8 cellular contexts compared by ENCODE assay signal in genomic region chr12:102121328-102121727, GRCh38. TPM values are rescaled to one million over a fixed set of nuclear protein-coding genes. Genes with fewer than 3 reads are reported as not detected.
DNase-seq lines count a peak whose midpoint lies in the region; ATAC-seq, FAIRE-seq and TF ChIP-seq lines count a peak whose summit lies in the region.
"Not testable (repeated sequence)": the region's sequence is repeated elsewhere in the genome, so short reads cannot be mapped to it uniquely, and the experiment has no call there.

No MANE protein-coding gene starts in this region.

- H3K4me1 Mint-ChIP-seq in activated CD4-positive, alpha-beta memory T cell treated with anti-CD3 and anti-CD28 coated beads for 36 hours (ENCODE audit: low read depth), result peaks cover 19% of the 10 kb centered on the region
- H3K4me1 Mint-ChIP-seq in natural killer cell, result peaks cover 16 to 17% of the 10 kb centered on the region in 2 donors

- not testable (repeated sequence) for H4K20me1 ChIP-seq in PC-9 (ENCODE audit: insufficient read depth); K562 (replicated peaks; ENCODE audit: control insufficient read depth, insufficient read depth, low read length)

- TF ChIP-seq RAD21 in K562 (CRISPR knock-in tag; conservative IDR thresholded peaks at IDR 0.05 in 1 of 2, IDR thresholded peaks at IDR 0.05 in 1 of 2), result not testable (repeated sequence)

- H3K4me3 ChIP-seq in HUES6 (ENCODE audit: low read depth, low read length), result peak overlapping the region; percentile 90
- peak overlapping the region; percentile 93 for H3K4me3 ChIP-seq in PC-9
- H3K4me3 ChIP-seq in K562, result peak overlapping the region; percentile 84
- H3K4me3 ChIP-seq in fibroblast of villous mesenchyme (ENCODE audit: low read depth, low read length), result peak overlapping the region; percentile 87
- H3K4me3 ChIP-seq in thymus (ENCODE audit: low read length), result peak overlapping the region; percentile 88

- H3K36me3 Mint-ChIP-seq in activated CD4-positive, alpha-beta memory T cell treated with anti-CD3 and anti-CD28 coated beads for 36 hours, result peaks cover 22% of the 10 kb centered on the region
- H3K36me3 Mint-ChIP-seq in natural killer cell, result not testable (repeated sequence)

- not testable (repeated sequence) for H3K4me1 ChIP-seq in HUES6 (ENCODE audit: control insufficient read depth, insufficient read depth, low read length); K562 (replicated peaks in 1 of 2; ENCODE audit: control insufficient read depth in 2 of 2, insufficient read depth in 2 of 2, low read length in 2 of 2); thymus (ENCODE audit: control insufficient read depth, insufficient read depth, low read length)
- H3K4me1 ChIP-seq in PC-9 (replicated peaks; ENCODE audit: insufficient read depth), result peaks cover 23% of the 10 kb centered on the region

- not testable (repeated sequence) for H3K27ac Mint-ChIP-seq in activated CD4-positive, alpha-beta memory T cell treated with anti-CD3 and anti-CD28 coated beads for 36 hours
- peak overlapping the region; percentile 89 to 94 for H3K27ac Mint-ChIP-seq in natural killer cell

- H3K9me2 ChIP-seq in PC-9 (ENCODE audit: insufficient read depth), result not testable (repeated sequence)

- CTCF ChIA-PET in PC-9 (lab: Charles Lee), result interaction anchor here (0.7 kb wide), 1 partner anchor 690 kb away, joined by 10 read pairs; no protein-coding TSS in a partner anchor
- CTCF ChIA-PET in activated CD4-positive, alpha-beta memory T cell treated with anti-CD3 and anti-CD28 coated beads for 36 hours (lab: Charles Lee), result interaction anchor here (0.7 to 1.0 kb wide), 2 partner anchors 48 to 432 kb away, joined by 3 read pairs; no protein-coding TSS in a partner anchor
- CTCF ChIA-PET in K562 (lab: Yijun Ruan, JAX; ENCODE audit: low intra/inter-chr PET ratio), result not testable (repeated sequence)

- H3F3A ChIP-seq in PC-9 (ENCODE audit: insufficient read depth, low read depth), result peaks cover 18% of the 10 kb centered on the region

- not testable (repeated sequence) for H3K9me3 Mint-ChIP-seq in activated CD4-positive, alpha-beta memory T cell treated with anti-CD3 and anti-CD28 coated beads for 36 hours; natural killer cell

- H3K79me2 ChIP-seq in PC-9 (ENCODE audit: low read depth) (peaks cover 36% of the 10 kb centered on the region), K562 (ENCODE audit: control insufficient read depth, insufficient read depth, low read length) (peaks cover 71% of the 10 kb centered on the region)

- DNase-seq in EH (ENCODE audit: low read depth), result peak; percentile 41
- DNase-seq in PC-9, result peak in 1 of 2 experiments; percentile 36
- not testable (repeated sequence) for DNase-seq in activated CD4-positive, alpha-beta memory T cell treated with anti-CD3 and anti-CD28 coated beads for 36 hours; fibroblast of villous mesenchyme (ENCODE audit: low read depth); natural killer cell
- DNase-seq in K562 (ENCODE audit: extremely low read depth in 1 of 4, low spot score in 3 of 4), result peak in 1 of 4 experiments; percentile 15

- H3K27ac ChIP-seq in HUES6 (ENCODE audit: low read depth, low read length); thymus (ENCODE audit: low read depth): not testable (repeated sequence)
- H3K27ac ChIP-seq in PC-9, result peak overlapping the region; percentile 92
- H3K27ac ChIP-seq in K562 (ENCODE audit: extremely low read depth, low read depth, low read length), result peak overlapping the region; percentile 85

- H3K9ac ChIP-seq in HUES6 (ENCODE audit: low read length) (peak overlapping the region; percentile 99), K562 (ENCODE audit: insufficient read depth in 1 of 2, low read depth in 2 of 2, low read length in 2 of 2) (peak overlapping the region; percentile 95 to 97; a peak in 3 of 4 replicates)

- H3K4me2 ChIP-seq in PC-9 (peak overlapping the region; percentile 80), K562 (ENCODE audit: insufficient read depth, low read length) (peak overlapping the region; percentile 98)

- TF ChIP-seq POLR2A in K562 (conservative IDR thresholded peaks at IDR 0.05), result not testable (repeated sequence)

- in situ Hi-C loops in K562 (cut with MboI), result not testable (repeated sequence)

- ATAC-seq in K562, result peak; percentile 2; the same call in 1 of the 3 replicates
- not testable (repeated sequence) for ATAC-seq in natural killer cell

- WGBS in K562 (ENCODE audit: insufficient coverage, low coverage, missing lambda C conversion rate), result 17% methylated on average over 2 of the region's 2 CpGs
- 96% methylated on average over 2 of the region's 2 CpGs for WGBS in thymus

- intact Hi-C loops in PC-9 (cut with micrococcal nuclease; ENCODE audit: unreplicated experiment) (loop anchor here (5.0 to 10.0 kb wide), 2 partner anchors 229 to 443 kb away; no protein-coding TSS in a partner anchor), K562 (cut with micrococcal nuclease) (loop anchor here (2.0 to 5.0 kb wide), 2 partner anchors 59 to 361 kb away; partner anchors contain the start of gene IGF1), natural killer cell (cut with micrococcal nuclease) (loop anchor here (5.0 kb wide), 1 partner anchor 244 kb away; the partner anchor contains the start of gene DRAM1)
- intact Hi-C loops in activated CD4-positive, alpha-beta memory T cell treated with anti-CD3 and anti-CD28 coated beads for 36 hours (cut with micrococcal nuclease), result loop anchor here (2.0 to 5.0 kb wide), 4 partner anchors 185 to 424 kb away; partner anchors contain the start of genes CHPT1 and DRAM1

- H3K27me3 ChIP-seq in HUES6 (ENCODE audit: control insufficient read depth, insufficient read depth, low read length); PC-9 (ENCODE audit: insufficient read depth, low read depth); K562 (ENCODE audit: control insufficient read depth in 2 of 2, insufficient read depth in 2 of 2, low read length in 2 of 2); thymus (ENCODE audit: control insufficient read depth, insufficient read depth): not testable (repeated sequence)

- not testable (repeated sequence) for H3K9me3 ChIP-seq in HUES6 (ENCODE audit: control insufficient read depth, insufficient read depth, low read depth, low read length); PC-9 (ENCODE audit: insufficient read depth, low read depth); K562 (replicated peaks; ENCODE audit: control insufficient read depth, insufficient read depth, low read depth, low read length); thymus (ENCODE audit: control insufficient read depth)

- FAIRE-seq in K562 (lab: Jason Lieb, UNC), result not testable (repeated sequence)

- POLR2A ChIA-PET in PC-9 (lab: Charles Lee; ENCODE audit: unreplicated experiment), result not testable (repeated sequence)
- POLR2A ChIA-PET in activated CD4-positive, alpha-beta memory T cell treated with anti-CD3 and anti-CD28 coated beads for 36 hours (lab: Charles Lee), result interaction anchor here (1.2 to 1.4 kb wide), 2 partner anchors 28 to 62 kb away, joined by 3 to 4 read pairs; no protein-coding TSS in a partner anchor
- POLR2A ChIA-PET in K562 (lab: Yijun Ruan, JAX), result interaction anchor here (0.6 to 1.7 kb wide), 3 partner anchors 11 to 422 kb away, joined by 3 to 4 read pairs (median 3); no protein-coding TSS in a partner anchor

- not testable (repeated sequence) for TF ChIP-seq EP300 in K562 (IDR thresholded peaks at IDR 0.05; ENCODE audit: low read length)

- H2AFZ ChIP-seq in PC-9 (peak overlapping the region; percentile 96), K562 (ENCODE audit: low read depth, low read length) (peak overlapping the region; percentile 97)

- H3K27me3 Mint-ChIP-seq in activated CD4-positive, alpha-beta memory T cell treated with anti-CD3 and anti-CD28 coated beads for 36 hours; natural killer cell (ENCODE audit: low read depth in 2 of 2): not testable (repeated sequence)

- not testable (repeated sequence) for BruUV-seq in PC-9 (replicated peaks; lab: Mats Ljungman, UMichigan); K562 (replicated peaks; lab: Mats Ljungman, UMichigan)

- not testable (repeated sequence) for H3K9me1 ChIP-seq in K562 (ENCODE audit: control insufficient read depth, insufficient read depth, low read length)

- H3K36me3 ChIP-seq in HUES6 (ENCODE audit: control insufficient read depth, insufficient read depth, low read length) (peaks cover 41% of the 10 kb centered on the region), PC-9 (ENCODE audit: low read depth) (0 out of 2 replicates have a peak, but pooled peaks cover 13% of the 10 kb centered on the region), K562 (ENCODE audit: control insufficient read depth, insufficient read depth, low read length) (peaks cover 65% of the 10 kb centered on the region)
- not testable (repeated sequence) for H3K36me3 ChIP-seq in thymus (ENCODE audit: control insufficient read depth, insufficient read depth)

- peak overlapping the region; percentile 87 for H3K4me3 Mint-ChIP-seq in activated CD4-positive, alpha-beta memory T cell treated with anti-CD3 and anti-CD28 coated beads for 36 hours
- peak overlapping the region; percentile 92 for H3K4me3 Mint-ChIP-seq in natural killer cell

- TF ChIP-seq CTCF in PC-9 (conservative IDR thresholded peaks at IDR 0.05); K562 (IDR thresholded peaks at IDR 0.05 in 2 of 3, conservative IDR thresholded peaks at IDR 0.05 in 1 of 3; ENCODE audit: insufficient read depth in 2 of 3, low read depth in 1 of 3, low read length in 3 of 3); fibroblast of villous mesenchyme (IDR thresholded peaks at IDR 0.05; ENCODE audit: insufficient read depth, low read depth, low read length); natural killer cell (IDR thresholded peaks at IDR 0.05): not testable (repeated sequence)

RNA-seq across cellular contexts. Expression of gene PARPBP, which starts 1.3 kb away (rescaled TPM):
- total RNA-seq in PC-9 (2021) (12.8 and 16.2 TPM in 2 replicates), K562 (2014; rRNA removed) (22.5 and 26.1 TPM in 2 replicates), K562 (2014; rRNA removed; fragmentation: Illumina TruSeq; extraction: Trizol) (62.5 and 66.7 TPM in 2 replicates), K562 (2015; rRNA removed; fragmentation: Illumina TruSeq; extraction: Trizol) (48.6 and 50.2 TPM in 2 replicates), K562 (2021) (30.1 and 30.4 TPM in 2 replicates), fibroblast of villous mesenchyme (8.7 and 13.0 TPM in 2 replicates), natural killer cell (1 to 10 TPM; 2.8 to 5.6 (median 3.5) TPM)
- total RNA-seq in activated CD4-positive, alpha-beta memory T cell treated with anti-CD3 and anti-CD28 coated beads for 36 hours, result 10 to 100 TPM; 24.0 to 25.9 TPM
- 36.7 and 128 TPM in 2 replicates for total RNA-seq in K562 (2011; cell fraction: chromatin; rRNA removed; ENCODE audit: low replicate concordance)
- 19.0 and 24.6 TPM in 2 replicates for total RNA-seq in K562 (2011; cell fraction: nucleolus; rRNA removed)
- total RNA-seq in K562 (2011; cell fraction: nucleoplasm; rRNA removed), result 40.8 and 65.7 TPM in 2 replicates
- polyA plus RNA-seq in K562 (2011; rRNA removed) (32.3 and 49.0 TPM in 2 replicates), K562 (2014; fragmentation: Illumina TruSeq; extraction: Trizol) (36.0 and 43.4 TPM in 2 replicates), K562 (2014; fragmentation: Nextera tagmentation; extraction: Ambion mirVana) (10 to 100 TPM; 56.2 to 59.1 TPM), K562 (2014; rRNA removed) (29.6 and 30.4 TPM in 2 replicates), thymus (6.6 TPM)
- polyA plus RNA-seq in K562 (2011; cell fraction: cytosol; rRNA removed), result 4.4 and 11.2 TPM in 2 replicates
- 32.5 and 42.6 TPM in 2 replicates for polyA plus RNA-seq in K562 (2011; cell fraction: nucleus; rRNA removed)
- polyA plus RNA-seq in K562 (2012), result 21.7 and 26.3 TPM in 2 replicates
- polyA minus RNA-seq in K562 (2011; rRNA and poly(A)+ RNA removed), result 59.5 and 64.2 TPM in 2 replicates
- polyA minus RNA-seq in K562 (2011; cell fraction: cytosol; rRNA and poly(A)+ RNA removed), result 10.6 and 15.4 TPM in 2 replicates
- 44.7 and 66.6 TPM in 2 replicates for polyA minus RNA-seq in K562 (2011; cell fraction: nucleus; rRNA and poly(A)+ RNA removed)

RNA-seq across cellular contexts. Expression of gene NUP37, which starts 1.4 kb away (rescaled TPM):
- total RNA-seq in PC-9 (2021) (48.2 and 72.4 TPM in 2 replicates), K562 (2014; rRNA removed) (68.2 and 72.2 TPM in 2 replicates), K562 (2014; rRNA removed; fragmentation: Illumina TruSeq; extraction: Trizol) (183 and 199 TPM in 2 replicates), K562 (2015; rRNA removed; fragmentation: Illumina TruSeq; extraction: Trizol) (135 and 144 TPM in 2 replicates), K562 (2021) (108 and 111 TPM in 2 replicates), fibroblast of villous mesenchyme (28.3 and 39.3 TPM in 2 replicates), natural killer cell (10 to 100 TPM; 10.6 to 14.7 (median 10.7) TPM)
- total RNA-seq in activated CD4-positive, alpha-beta memory T cell treated with anti-CD3 and anti-CD28 coated beads for 36 hours, result 10 to 100 TPM; 86.8 to 89.5 TPM
- total RNA-seq in K562 (2011; cell fraction: chromatin; rRNA removed; ENCODE audit: low replicate concordance), result 31.2 and 57.8 TPM in 2 replicates
- 12.5 and 13.3 TPM in 2 replicates for total RNA-seq in K562 (2011; cell fraction: nucleolus; rRNA removed)
- 32.1 and 42.8 TPM in 2 replicates for total RNA-seq in K562 (2011; cell fraction: nucleoplasm; rRNA removed)
- polyA plus RNA-seq in K562 (2011; rRNA removed) (184 and 231 TPM in 2 replicates), K562 (2014; fragmentation: Illumina TruSeq; extraction: Trizol) (155 and 170 TPM in 2 replicates), K562 (2014; fragmentation: Nextera tagmentation; extraction: Ambion mirVana) (100 to 1,000 TPM; 355 to 429 TPM), K562 (2014; rRNA removed) (124 and 138 TPM in 2 replicates), thymus (22.3 TPM)
- polyA plus RNA-seq in K562 (2011; cell fraction: cytosol; rRNA removed), result 46.1 and 98.3 TPM in 2 replicates
- 20.3 and 45.3 TPM in 2 replicates for polyA plus RNA-seq in K562 (2011; cell fraction: nucleus; rRNA removed)
- 99.8 and 124 TPM in 2 replicates for polyA plus RNA-seq in K562 (2012)
- polyA minus RNA-seq in K562 (2011; rRNA and poly(A)+ RNA removed), result 156 and 162 TPM in 2 replicates
- 39.5 and 43.5 TPM in 2 replicates for polyA minus RNA-seq in K562 (2011; cell fraction: cytosol; rRNA and poly(A)+ RNA removed)
- 18.3 and 39.2 TPM in 2 replicates for polyA minus RNA-seq in K562 (2011; cell fraction: nucleus; rRNA and poly(A)+ RNA removed)

RNA-seq across cellular contexts. Expression of gene WASHC3, which starts 59.5 kb away (rescaled TPM):
- 20.9 and 29.7 TPM in 2 replicates for total RNA-seq in PC-9 (2021)
- 10 to 100 TPM; 39.3 to 40.1 TPM for total RNA-seq in activated CD4-positive, alpha-beta memory T cell treated with anti-CD3 and anti-CD28 coated beads for 36 hours
- total RNA-seq in K562 (2011; cell fraction: chromatin; rRNA removed; ENCODE audit: low replicate concordance), result 5.7 and 16.7 TPM in 2 replicates
- 5.0 and 6.8 TPM in 2 replicates for total RNA-seq in K562 (2011; cell fraction: nucleolus; rRNA removed)
- 4.5 and 9.2 TPM in 2 replicates for total RNA-seq in K562 (2011; cell fraction: nucleoplasm; rRNA removed)
- total RNA-seq in K562 (2014; rRNA removed), result 19.7 and 22.9 TPM in 2 replicates
- total RNA-seq in K562 (2014; rRNA removed; fragmentation: Illumina TruSeq; extraction: Trizol), result 27.5 and 33.4 TPM in 2 replicates
- total RNA-seq in K562 (2015; rRNA removed; fragmentation: Illumina TruSeq; extraction: Trizol), result 32.1 and 35.1 TPM in 2 replicates
- 14.1 and 14.3 TPM in 2 replicates for total RNA-seq in K562 (2021)
- polyA plus RNA-seq in K562 (2011; rRNA removed), result 43.5 and 52.9 TPM in 2 replicates
- polyA plus RNA-seq in K562 (2011; cell fraction: cytosol; rRNA removed), result 18.9 and 23.4 TPM in 2 replicates
- 12.5 and 15.6 TPM in 2 replicates for polyA plus RNA-seq in K562 (2011; cell fraction: nucleus; rRNA removed)
- 26.8 and 34.3 TPM in 2 replicates for polyA plus RNA-seq in K562 (2012)
- polyA plus RNA-seq in K562 (2014; fragmentation: Illumina TruSeq; extraction: Trizol), result 49.3 and 54.4 TPM in 2 replicates
- polyA plus RNA-seq in K562 (2014; fragmentation: Nextera tagmentation; extraction: Ambion mirVana), result 10 to 100 TPM; 67.9 to 74.9 TPM
- 28.3 and 33.8 TPM in 2 replicates for polyA plus RNA-seq in K562 (2014; rRNA removed)
- 23.2 and 27.8 TPM in 2 replicates for polyA minus RNA-seq in K562 (2011; rRNA and poly(A)+ RNA removed)
- polyA minus RNA-seq in K562 (2011; cell fraction: cytosol; rRNA and poly(A)+ RNA removed), result 14.1 and 14.6 TPM in 2 replicates
- polyA minus RNA-seq in K562 (2011; cell fraction: nucleus; rRNA and poly(A)+ RNA removed), result 7.1 and 15.3 TPM in 2 replicates
- 75.1 and 90.8 TPM in 2 replicates for total RNA-seq in fibroblast of villous mesenchyme
- 10 to 100 TPM; 34.6 to 43.2 (median 41.4) TPM for total RNA-seq in natural killer cell
- 74.0 TPM for polyA plus RNA-seq in thymus
